In genomic region chr2:60939622-60940021, GRCh38 we compare ENCODE assay signal across 20 cellular contexts.
"Had no signal": no experiment of that assay in that cellular context is flagged by ENCODE, and none has a peak within 500 bp of the region (broad histone marks: within the 10 kb centered on the region; RNA-seq: fewer than 3 reads in every experiment).

No MANE protein-coding gene starts in this region.

- H3K9me3 ChIP-seq: esophagus muscularis mucosa, heart right ventricle, pancreas, right lobe of liver, thoracic aorta, upper lobe of right lung had no signal

- H3K27me3 ChIP-seq: adrenal gland, esophagus muscularis mucosa, heart right ventricle, pancreas, right lobe of liver, upper lobe of right lung had no signal

- DNase-seq: activated CD4-positive, alpha-beta memory T cell treated with anti-CD3 and anti-CD28 coated beads for 36 hours; activated CD4-positive, alpha-beta T cell treated with anti-CD3 and anti-CD28 coated beads for 4 hours; activated effector memory CD4-positive, alpha-beta T cell treated with anti-CD3 and anti-CD28 coated beads, Interleukin-2, amount 50 U/mL, for 16 hours; activated naive CD4-positive, alpha-beta T cell treated with anti-CD3 and anti-CD28 coated beads, Interleukin-2, amount 50 U/mL, for 16 hours; activated T-cell treated with anti-CD3 and anti-CD28 coated beads, Interleukin-2, amount 50 U/mL, for 4 hours; adrenal gland; effector CD8-positive, alpha-beta T cell; heart right ventricle; kidney glomerular epithelial cell; left ventricle myocardium superior; pancreas; right lobe of liver; stimulated activated CD4-positive, alpha-beta T cell treated with anti-CD3 and anti-CD28 coated beads, Interleukin-4, amount 100 ng/mL, for 1 hour; T-helper 2 cell; upper lobe of right lung; WERI-Rb-1 had no signal

- H3K4me1 ChIP-seq: pancreas had no signal

- ATAC-seq: activated T-cell treated with anti-CD3 and anti-CD28 coated beads, Interleukin-2, amount 50 U/mL, for 4 hours; heart right ventricle; left ventricle myocardium superior; pancreas; right lobe of liver; upper lobe of right lung had no signal

- H3K27ac Mint-ChIP-seq: activated CD4-positive, alpha-beta memory T cell treated with anti-CD3 and anti-CD28 coated beads for 36 hours; dendritic cell treated with granulocyte-macrophage colony-stimulating factor and Interleukin-4, amounts not matched to agents 40 ng/mL and 50 ng/mL, for 4 days had no signal

- H3K4me2 ChIP-seq: smooth muscle cell had no signal

- H3K27me3 Mint-ChIP-seq: activated CD4-positive, alpha-beta memory T cell treated with anti-CD3 and anti-CD28 coated beads for 36 hours; dendritic cell treated with granulocyte-macrophage colony-stimulating factor and Interleukin-4, amounts not matched to agents 40 ng/mL and 50 ng/mL, for 4 days had no signal

- H3K36me3 ChIP-seq: adrenal gland, pancreas, right lobe of liver, thoracic aorta had no signal

- H3K4me3 Mint-ChIP-seq: activated CD4-positive, alpha-beta memory T cell treated with anti-CD3 and anti-CD28 coated beads for 36 hours; activated T-cell treated with anti-CD3 and anti-CD28 coated beads, Interleukin-2, amount 50 U/mL, for 4 hours; dendritic cell treated with granulocyte-macrophage colony-stimulating factor and Interleukin-4, amounts not matched to agents 40 ng/mL and 50 ng/mL, for 4 days had no signal

- H3K9me3 Mint-ChIP-seq: activated CD4-positive, alpha-beta memory T cell treated with anti-CD3 and anti-CD28 coated beads for 36 hours; activated T-cell treated with anti-CD3 and anti-CD28 coated beads, Interleukin-2, amount 50 U/mL, for 4 hours; dendritic cell treated with granulocyte-macrophage colony-stimulating factor and Interleukin-4, amounts not matched to agents 40 ng/mL and 50 ng/mL, for 4 days had no signal

- H3K4me3 ChIP-seq: adrenal gland, esophagus muscularis mucosa, heart right ventricle, pancreas, right lobe of liver, smooth muscle cell, thoracic aorta, upper lobe of right lung had no signal

- H3K27ac ChIP-seq: adrenal gland, esophagus muscularis mucosa, heart right ventricle, pancreas, right lobe of liver, thoracic aorta, upper lobe of right lung, WERI-Rb-1 had no signal
